In the genomic region with DNA sequence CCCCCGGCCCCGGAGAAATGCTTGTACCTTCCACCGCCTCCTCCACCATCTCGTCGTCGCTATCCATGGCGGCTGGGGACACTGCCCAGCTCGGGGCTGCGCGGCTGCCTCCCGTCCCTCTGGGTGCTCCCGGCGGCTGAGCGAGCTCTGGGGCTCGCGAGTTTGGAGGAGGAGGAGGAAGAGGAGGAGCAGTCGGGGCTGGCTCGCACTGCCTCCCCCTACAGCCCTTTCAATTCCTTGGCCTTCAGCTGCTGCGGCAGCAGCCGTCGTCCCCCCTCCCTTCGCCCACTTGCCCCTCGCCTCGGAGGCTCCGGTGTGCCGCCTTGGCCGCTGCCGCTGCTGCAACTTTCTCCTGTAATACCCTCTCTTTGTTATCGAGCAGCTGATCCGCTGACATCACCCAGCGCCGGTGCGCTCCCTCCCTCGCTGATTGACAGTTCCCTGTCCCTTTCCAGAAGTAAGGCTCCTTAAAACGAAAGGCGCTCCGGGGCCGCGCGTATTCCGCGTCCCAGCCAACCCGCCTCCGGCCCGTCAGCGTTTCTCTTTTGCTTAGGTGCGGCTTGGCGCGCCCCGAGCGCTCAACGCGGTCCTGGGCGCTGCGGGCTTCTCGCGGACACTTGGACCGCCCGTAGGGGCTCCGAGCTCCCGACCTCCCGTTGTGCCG, we compare ENCODE assay signal across 1 cellular context.
A peak's percentile ranks its signal among the peaks of the same experiment; 100 is the strongest.
TF ChIP-seq lines count a peak whose summit lies in the region.

A gene (minus strand): TSS at position 149 of the 664 bp plus-strand sequence. CDS start 82 bp downstream, at position 67.

TF ChIP-seq in HepG2, 621 proteins besides CTCF, POLR2A, EP300 and RAD21 (continued from another document):
- TF ChIP-seq ZNF205 (CRISPR knock-in tag; IDR thresholded peaks at IDR 0.05) (peak; percentile 97), ZNF263 (CRISPR knock-in tag; IDR thresholded peaks at IDR 0.05) (peak; percentile 87), KDM2A (CRISPR knock-in tag; IDR thresholded peaks at IDR 0.05; ENCODE audit: borderline replicate concordance, low read depth) (peak; percentile 29; the same call in 1 of the 2 replicates), LCORL (IDR thresholded peaks at IDR 0.05) (no peak), LCORL (CRISPR knock-in tag; IDR thresholded peaks at IDR 0.05) (0 out of 2 replicates have a peak, but pooled peaks have one; percentile 33), SNAPC2 (CRISPR knock-in tag; IDR thresholded peaks at IDR 0.05) (no peak), HNRNPLL (IDR thresholded peaks at IDR 0.05; ENCODE audit: low read depth, low read length, poor library complexity, severe bottlenecking) (peak; percentile 51), KLF15 (CRISPR knock-in tag; IDR thresholded peaks at IDR 0.05; ENCODE audit: borderline replicate concordance) (no peak), ZSCAN25 (CRISPR knock-in tag; IDR thresholded peaks at IDR 0.05) (peak; percentile 95), ZNF75D (CRISPR knock-in tag; IDR thresholded peaks at IDR 0.05; ENCODE audit: borderline replicate concordance) (no peak), ARNT2 (CRISPR knock-in tag; IDR thresholded peaks at IDR 0.05; ENCODE audit: low read depth) (no peak), STAT5B (CRISPR knock-in tag; IDR thresholded peaks at IDR 0.05) (no peak), SATB2 (CRISPR knock-in tag; IDR thresholded peaks at IDR 0.05) (no peak), PHF21A (CRISPR knock-in tag; IDR thresholded peaks at IDR 0.05) (no peak), REPIN1 (CRISPR knock-in tag; IDR thresholded peaks at IDR 0.05; ENCODE audit: borderline replicate concordance, low read depth) (0 out of 2 replicates have a peak, but pooled peaks have one; percentile 20), ZNF616 (CRISPR knock-in tag; IDR thresholded peaks at IDR 0.05; ENCODE audit: low read depth) (no peak), ZFP82 (CRISPR knock-in tag; IDR thresholded peaks at IDR 0.05; ENCODE audit: borderline replicate concordance) (peak; percentile 43; the same call in 1 of the 2 replicates), ZNF709 (CRISPR knock-in tag; IDR thresholded peaks at IDR 0.05) (peak; percentile 45; the same call in 1 of the 2 replicates)
- TF ChIP-seq, protein P1, sequence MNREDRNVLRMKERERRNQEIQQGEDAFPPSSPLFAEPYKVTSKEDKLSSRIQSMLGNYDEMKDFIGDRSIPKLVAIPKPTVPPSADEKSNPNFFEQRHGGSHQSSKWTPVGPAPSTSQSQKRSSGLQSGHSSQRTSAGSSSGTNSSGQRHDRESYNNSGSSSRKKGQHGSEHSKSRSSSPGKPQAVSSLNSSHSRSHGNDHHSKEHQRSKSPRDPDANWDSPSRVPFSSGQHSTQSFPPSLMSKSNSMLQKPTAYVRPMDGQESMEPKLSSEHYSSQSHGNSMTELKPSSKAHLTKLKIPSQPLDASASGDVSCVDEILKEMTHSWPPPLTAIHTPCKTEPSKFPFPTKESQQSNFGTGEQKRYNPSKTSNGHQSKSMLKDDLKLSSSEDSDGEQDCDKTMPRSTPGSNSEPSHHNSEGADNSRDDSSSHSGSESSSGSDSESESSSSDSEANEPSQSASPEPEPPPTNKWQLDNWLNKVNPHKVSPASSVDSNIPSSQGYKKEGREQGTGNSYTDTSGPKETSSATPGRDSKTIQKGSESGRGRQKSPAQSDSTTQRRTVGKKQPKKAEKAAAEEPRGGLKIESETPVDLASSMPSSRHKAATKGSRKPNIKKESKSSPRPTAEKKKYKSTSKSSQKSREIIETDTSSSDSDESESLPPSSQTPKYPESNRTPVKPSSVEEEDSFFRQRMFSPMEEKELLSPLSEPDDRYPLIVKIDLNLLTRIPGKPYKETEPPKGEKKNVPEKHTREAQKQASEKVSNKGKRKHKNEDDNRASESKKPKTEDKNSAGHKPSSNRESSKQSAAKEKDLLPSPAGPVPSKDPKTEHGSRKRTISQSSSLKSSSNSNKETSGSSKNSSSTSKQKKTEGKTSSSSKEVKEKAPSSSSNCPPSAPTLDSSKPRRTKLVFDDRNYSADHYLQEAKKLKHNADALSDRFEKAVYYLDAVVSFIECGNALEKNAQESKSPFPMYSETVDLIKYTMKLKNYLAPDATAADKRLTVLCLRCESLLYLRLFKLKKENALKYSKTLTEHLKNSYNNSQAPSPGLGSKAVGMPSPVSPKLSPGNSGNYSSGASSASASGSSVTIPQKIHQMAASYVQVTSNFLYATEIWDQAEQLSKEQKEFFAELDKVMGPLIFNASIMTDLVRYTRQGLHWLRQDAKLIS (CRISPR knock-in tag; IDR thresholded peaks at IDR 0.05), result no peak
- TF ChIP-seq, protein P2, sequence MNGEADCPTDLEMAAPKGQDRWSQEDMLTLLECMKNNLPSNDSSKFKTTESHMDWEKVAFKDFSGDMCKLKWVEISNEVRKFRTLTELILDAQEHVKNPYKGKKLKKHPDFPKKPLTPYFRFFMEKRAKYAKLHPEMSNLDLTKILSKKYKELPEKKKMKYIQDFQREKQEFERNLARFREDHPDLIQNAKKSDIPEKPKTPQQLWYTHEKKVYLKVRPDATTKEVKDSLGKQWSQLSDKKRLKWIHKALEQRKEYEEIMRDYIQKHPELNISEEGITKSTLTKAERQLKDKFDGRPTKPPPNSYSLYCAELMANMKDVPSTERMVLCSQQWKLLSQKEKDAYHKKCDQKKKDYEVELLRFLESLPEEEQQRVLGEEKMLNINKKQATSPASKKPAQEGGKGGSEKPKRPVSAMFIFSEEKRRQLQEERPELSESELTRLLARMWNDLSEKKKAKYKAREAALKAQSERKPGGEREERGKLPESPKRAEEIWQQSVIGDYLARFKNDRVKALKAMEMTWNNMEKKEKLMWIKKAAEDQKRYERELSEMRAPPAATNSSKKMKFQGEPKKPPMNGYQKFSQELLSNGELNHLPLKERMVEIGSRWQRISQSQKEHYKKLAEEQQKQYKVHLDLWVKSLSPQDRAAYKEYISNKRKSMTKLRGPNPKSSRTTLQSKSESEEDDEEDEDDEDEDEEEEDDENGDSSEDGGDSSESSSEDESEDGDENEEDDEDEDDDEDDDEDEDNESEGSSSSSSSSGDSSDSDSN (CRISPR knock-in tag; IDR thresholded peaks at IDR 0.05), result peak; percentile 35; the same call in 1 of the 2 replicates
- TF ChIP-seq, protein P3, sequence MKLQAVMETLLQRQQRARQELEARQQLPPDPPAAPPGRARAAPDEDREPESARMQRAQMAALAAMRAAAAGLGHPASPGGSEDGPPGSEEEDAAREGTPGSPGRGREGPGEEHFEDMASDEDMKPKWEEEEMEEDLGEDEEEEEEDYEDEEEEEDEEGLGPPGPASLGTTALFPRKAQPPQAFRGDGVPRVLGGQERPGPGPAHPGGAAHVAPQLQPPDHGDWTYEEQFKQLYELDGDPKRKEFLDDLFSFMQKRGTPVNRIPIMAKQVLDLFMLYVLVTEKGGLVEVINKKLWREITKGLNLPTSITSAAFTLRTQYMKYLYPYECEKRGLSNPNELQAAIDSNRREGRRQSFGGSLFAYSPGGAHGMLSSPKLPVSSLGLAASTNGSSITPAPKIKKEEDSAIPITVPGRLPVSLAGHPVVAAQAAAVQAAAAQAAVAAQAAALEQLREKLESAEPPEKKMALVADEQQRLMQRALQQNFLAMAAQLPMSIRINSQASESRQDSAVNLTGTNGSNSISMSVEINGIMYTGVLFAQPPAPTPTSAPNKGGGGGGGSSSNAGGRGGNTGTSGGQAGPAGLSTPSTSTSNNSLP (IDR thresholded peaks at IDR 0.05; ENCODE audit: low read depth, low read length), result no peak
- TF ChIP-seq, protein P4, sequence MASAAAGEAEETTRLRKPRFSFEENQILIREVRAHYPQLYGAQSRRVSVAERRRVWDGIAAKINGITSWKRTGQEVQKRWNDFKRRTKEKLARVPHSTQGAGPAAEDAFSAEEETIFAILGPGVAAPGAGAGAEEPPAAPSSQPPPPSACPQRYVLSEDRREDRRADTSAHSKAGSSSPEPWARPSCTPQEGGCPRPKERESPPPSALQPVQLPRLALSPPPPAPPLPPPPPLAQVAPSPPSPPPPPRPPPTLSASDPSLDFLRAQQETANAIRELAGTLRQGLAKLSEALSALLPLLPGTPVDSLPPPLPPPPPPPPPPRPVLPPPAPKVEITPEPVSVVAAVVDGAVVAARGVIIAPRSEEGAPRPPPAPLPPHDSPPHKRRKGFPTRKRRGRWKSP (CRISPR knock-in tag; IDR thresholded peaks at IDR 0.05), result peak; percentile 47; the same call in 1 of the 2 replicates
- TF ChIP-seq, protein P5, sequence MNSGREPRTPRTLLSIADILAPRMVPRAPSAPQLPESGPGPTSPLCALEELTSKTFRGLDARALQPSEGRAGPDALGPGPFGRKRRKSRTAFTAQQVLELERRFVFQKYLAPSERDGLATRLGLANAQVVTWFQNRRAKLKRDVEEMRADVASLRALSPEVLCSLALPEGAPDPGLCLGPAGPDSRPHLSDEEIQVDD (CRISPR knock-in tag; IDR thresholded peaks at IDR 0.05; ENCODE audit: borderline replicate concordance), result no peak
- TF ChIP-seq, protein P6, sequence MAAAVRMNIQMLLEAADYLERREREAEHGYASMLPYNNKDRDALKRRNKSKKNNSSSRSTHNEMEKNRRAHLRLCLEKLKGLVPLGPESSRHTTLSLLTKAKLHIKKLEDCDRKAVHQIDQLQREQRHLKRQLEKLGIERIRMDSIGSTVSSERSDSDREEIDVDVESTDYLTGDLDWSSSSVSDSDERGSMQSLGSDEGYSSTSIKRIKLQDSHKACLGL (CRISPR knock-in tag; IDR thresholded peaks at IDR 0.05), result 0 out of 2 replicates have a peak, but pooled peaks have one; percentile 0
- TF ChIP-seq, protein P7, sequence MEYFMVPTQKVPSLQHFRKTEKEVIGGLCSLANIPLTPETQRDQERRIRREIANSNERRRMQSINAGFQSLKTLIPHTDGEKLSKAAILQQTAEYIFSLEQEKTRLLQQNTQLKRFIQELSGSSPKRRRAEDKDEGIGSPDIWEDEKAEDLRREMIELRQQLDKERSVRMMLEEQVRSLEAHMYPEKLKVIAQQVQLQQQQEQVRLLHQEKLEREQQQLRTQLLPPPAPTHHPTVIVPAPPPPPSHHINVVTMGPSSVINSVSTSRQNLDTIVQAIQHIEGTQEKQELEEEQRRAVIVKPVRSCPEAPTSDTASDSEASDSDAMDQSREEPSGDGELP (IDR thresholded peaks at IDR 0.05; ENCODE audit: borderline replicate concordance, low read depth), result peak; percentile 52; the same call in 1 of the 2 replicates
